9 cellular contexts compared by ENCODE assay signal in the genomic region with DNA sequence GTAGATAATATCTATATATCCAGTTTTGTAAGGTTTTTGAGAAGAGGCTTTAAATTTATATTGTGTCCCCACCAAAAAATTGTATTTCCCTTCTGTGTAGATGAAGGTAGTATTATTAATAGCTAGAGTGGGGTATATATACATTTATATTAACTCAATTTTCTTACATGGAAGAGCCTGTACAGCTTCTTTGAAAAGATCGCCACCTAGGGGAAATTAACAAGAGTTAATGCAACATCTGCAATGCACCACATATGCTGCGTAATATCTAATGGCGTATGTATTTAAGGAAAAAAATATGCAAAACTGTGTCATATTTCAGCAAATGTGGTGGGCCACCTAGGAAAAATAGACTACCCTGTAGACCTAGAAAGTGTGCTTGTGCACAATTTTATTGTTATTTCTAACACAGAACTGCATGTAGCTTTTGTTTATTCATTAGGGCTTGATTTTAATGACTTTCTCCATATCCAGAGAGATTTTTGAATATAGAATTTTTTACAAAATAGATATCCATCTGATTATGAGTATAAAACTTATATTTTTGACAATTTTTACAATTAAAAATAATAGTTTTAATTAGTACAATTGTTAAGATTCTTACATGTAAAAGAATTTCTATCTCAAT. TPM values are rescaled to one million over a fixed set of nuclear protein-coding genes. Genes with fewer than 3 reads are reported as not detected.
DNase-seq lines count a peak whose midpoint lies in the region; ATAC-seq, FAIRE-seq and TF ChIP-seq lines count a peak whose summit lies in the region.
"Had no signal": no experiment of that assay in that cellular context is flagged by ENCODE, and none has a peak within 500 bp of the region (broad histone marks: within the 10 kb centered on the region; RNA-seq: fewer than 3 reads in every experiment).

No MANE protein-coding gene starts in this region.

- peak; percentile 84 for ATAC-seq in GM19395 (IDR thresholded peaks at IDR 0.05; ENCODE audit: unreplicated experiment)

- H3K27ac Mint-ChIP-seq in T-helper 2 cell treated with Interferon-gamma antibody and Interleukin-4, amounts not matched to agents 5 μg/mL and 100 μg/mL, for 36 hours = no peak overlapping the region

- no peak overlapping the region for H3K4me3 Mint-ChIP-seq in T-helper 2 cell treated with Interferon-gamma antibody and Interleukin-4, amounts not matched to agents 5 μg/mL and 100 μg/mL, for 36 hours

- no peaks in the 10 kb centered on the region for H3K79me2 ChIP-seq in OCI-LY7 (ENCODE audit: insufficient read depth, low read depth, low read length)

- H3K27ac ChIP-seq in OCI-LY7 (ENCODE audit: low read depth, low read length, poor library complexity, severe bottlenecking) (no peak overlapping the region), sigmoid colon (no peak overlapping the region)
- H3K27ac ChIP-seq: SJCRH30 had no signal

- DNase-seq in D721Med (ENCODE audit: insufficient read length, low spot score) (no peak), HPDE6-E6E7 (ENCODE audit: extremely low spot score) (peak; percentile 34), OCI-LY7 (ENCODE audit: low spot score) (peak; percentile 45), epithelial cell of proximal tubule (ENCODE audit: low read depth) (no peak), sigmoid colon (no peak), NCI-H128 (lab: John Stamatoyannopoulos, UW; ENCODE audit: unreplicated experiment) (no peak)
- no peak for DNase-seq in T-helper 2 cell treated with Interferon-gamma antibody and Interleukin-4, amounts not matched to agents 5 μg/mL and 100 μg/mL, for 36 hours (ENCODE audit: low spot score)

- peaks cover 1% of the 10 kb centered on the region for H3K36me3 Mint-ChIP-seq in T-helper 2 cell treated with Interferon-gamma antibody and Interleukin-4, amounts not matched to agents 5 μg/mL and 100 μg/mL, for 36 hours (ENCODE audit: low read depth)

- intact Hi-C loops in OCI-LY7 (cut with micrococcal nuclease; ENCODE audit: unreplicated experiment) (no loop called here), sigmoid colon (cut with DNase I) (no loop called here)

- no peaks in the 10 kb centered on the region for H3K27me3 Mint-ChIP-seq in T-helper 2 cell treated with Interferon-gamma antibody and Interleukin-4, amounts not matched to agents 5 μg/mL and 100 μg/mL, for 36 hours (ENCODE audit: low read depth)

- no peaks in the 10 kb centered on the region for H3K9me2 ChIP-seq in OCI-LY7 (ENCODE audit: insufficient read depth, low read length)

- POLR2A ChIA-PET in OCI-LY7 (lab: Charles Lee) = interaction anchor here (0.6 to 0.8 kb wide), 3 partner anchors 9 to 1317 kb away, joined by 3 to 4 read pairs (median 3); no protein-coding TSS in a partner anchor

- BruUV-seq in OCI-LY7 (replicated peaks; lab: Mats Ljungman, UMichigan) = no TSS peak

- no peaks in the 10 kb centered on the region for H3K4me1 ChIP-seq in OCI-LY7 (ENCODE audit: insufficient read depth, low read length, poor library complexity, severe bottlenecking)
- no peaks in the 10 kb centered on the region for H3K4me1 ChIP-seq in sigmoid colon

- no peak overlapping the region for H3K4me2 ChIP-seq in OCI-LY7 (ENCODE audit: low read length)

- TF ChIP-seq POLR2A in sigmoid colon (IDR thresholded peaks at IDR 0.05) = no peak

- peaks cover 17% of the 10 kb centered on the region for H3K4me1 Mint-ChIP-seq in T-helper 2 cell treated with Interferon-gamma antibody and Interleukin-4, amounts not matched to agents 5 μg/mL and 100 μg/mL, for 36 hours (ENCODE audit: low read depth)

- H4K20me1 ChIP-seq in OCI-LY7 (ENCODE audit: insufficient read depth, low read length) = no peaks in the 10 kb centered on the region

- TF ChIP-seq EP300 in sigmoid colon (IDR thresholded peaks at IDR 0.05) = no peak

- no peak overlapping the region for H2AFZ ChIP-seq in OCI-LY7 (ENCODE audit: low read length)

- no peaks in the 10 kb centered on the region for H3K9me3 Mint-ChIP-seq in T-helper 2 cell treated with Interferon-gamma antibody and Interleukin-4, amounts not matched to agents 5 μg/mL and 100 μg/mL, for 36 hours

- 20 to 51% methylated on average over 3 of the region's 3 CpGs for WGBS in sigmoid colon, 2 donors

- H3K27me3 ChIP-seq in sigmoid colon = no peaks in the 10 kb centered on the region
- H3K27me3 ChIP-seq: SJCRH30 had no signal

- H3K9me3 ChIP-seq in OCI-LY7 (ENCODE audit: low read length) (no peaks in the 10 kb centered on the region), sigmoid colon (no peaks in the 10 kb centered on the region)
- H3K9me3 ChIP-seq: SJCRH30 had no signal

- H3K36me3 ChIP-seq in OCI-LY7 (ENCODE audit: insufficient read depth, low read length) = no peaks in the 10 kb centered on the region
- no peaks in the 10 kb centered on the region for H3K36me3 ChIP-seq in sigmoid colon
- H3K36me3 ChIP-seq: SJCRH30 had no signal

- TF ChIP-seq CTCF in D721Med (IDR thresholded peaks at IDR 0.05; ENCODE audit: insufficient read depth, missing control alignments) (peak; percentile 72), OCI-LY7 (conservative IDR thresholded peaks at IDR 0.05; ENCODE audit: low read length) (peak; percentile 85), epithelial cell of proximal tubule (conservative IDR thresholded peaks at IDR 0.05; ENCODE audit: low read depth, low read length) (peak; percentile 75), sigmoid colon (IDR thresholded peaks at IDR 0.05) (peak in 3 of 4 experiments; percentile 34 to 60 (median 49))

- CTCF ChIA-PET in OCI-LY7 (lab: Charles Lee; ENCODE audit: unreplicated experiment) = no interaction called here

- no peak overlapping the region for H3K4me3 ChIP-seq in OCI-LY7 (ENCODE audit: low read depth, low read length, poor library complexity, severe bottlenecking)
- H3K4me3 ChIP-seq in epithelial cell of proximal tubule (ENCODE audit: low read depth, low read length) = no peak overlapping the region
- H3K4me3 ChIP-seq in sigmoid colon = no peak overlapping the region
- H3K4me3 ChIP-seq: SJCRH30 had no signal

- peak; percentile 61 for FAIRE-seq in D721Med (lab: Jason Lieb, UNC)

RNA-seq across cellular contexts. Expression of a gene that starts 14.0 kb away (rescaled TPM):
- total RNA-seq in OCI-LY7 (2014; rRNA removed; shearing (Covaris generic)) = not detected in 2 replicates
- not detected in 2 replicates for total RNA-seq in OCI-LY7 (2022)
- not detected in 2 replicates for total RNA-seq in epithelial cell of proximal tubule
- not detected for total RNA-seq in sigmoid colon
- polyA plus RNA-seq in sigmoid colon = not detected
- total RNA-seq: SJCRH30 had no signal

Comparison
In these comparisons a context has a peak if more than half of its experiments do, and no peak if none do; other contexts are left out.
1. DNase-seq: peak in HPDE6-E6E7 (single experiment) and OCI-LY7 (single experiment); none in D721Med (single experiment), epithelial cell of proximal tubule (single experiment), sigmoid colon (single experiment), T-helper 2 cell treated with Interferon-gamma antibody and Interleukin-4, amounts not matched to agents 5 μg/mL and 100 μg/mL, for 36 hours (single experiment) and NCI-H128 (single experiment).
2. Peak in every context shown above with its lines, with median percentiles within 50 percentile points of each other: CTCF ChIP-seq.